In the genomic region with DNA sequence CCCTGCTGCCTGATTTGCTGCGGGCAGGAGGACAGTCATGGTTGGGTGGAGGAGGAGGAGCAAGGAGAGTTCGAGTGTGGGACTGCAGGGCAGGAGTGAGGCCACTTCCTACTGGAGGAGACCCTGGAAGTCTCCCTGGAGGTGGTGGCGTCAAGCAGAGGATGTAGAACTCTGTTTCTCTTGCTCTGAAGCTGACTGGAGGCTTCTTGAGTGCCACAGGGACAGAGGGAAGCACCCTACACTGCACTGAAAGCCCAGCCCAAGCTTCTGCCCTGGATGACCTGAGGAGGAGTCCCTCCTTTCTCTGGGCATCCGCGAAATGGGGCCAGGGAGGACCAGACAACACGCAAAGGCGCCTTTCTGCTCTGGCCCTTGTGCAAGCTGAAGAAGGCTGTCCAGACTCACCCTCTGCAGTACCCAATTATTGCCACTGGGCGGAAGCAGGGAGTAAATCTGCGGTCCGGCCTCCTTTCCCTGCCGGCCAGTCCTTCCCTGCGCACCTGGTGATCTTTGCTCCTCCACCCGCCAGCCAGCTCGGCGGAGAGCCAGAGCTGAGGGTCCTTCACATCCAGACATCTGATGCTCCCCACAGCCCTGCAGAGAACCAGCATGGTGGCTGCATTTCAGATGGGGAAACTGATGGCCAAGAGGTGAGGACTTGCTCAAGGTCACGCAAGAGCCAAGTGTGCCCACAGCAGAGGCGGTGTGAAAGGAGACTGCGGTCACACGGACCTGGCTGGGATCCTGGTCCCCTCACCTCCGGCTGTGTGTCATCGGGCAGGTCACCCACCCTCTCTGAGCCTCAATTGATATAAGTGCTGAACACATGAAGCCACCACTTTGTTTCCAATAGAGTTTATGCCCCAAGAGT, we compare ENCODE assay signal across 7 cellular contexts.
A peak's percentile ranks its signal among the peaks of the same experiment; 100 is the strongest.
DNase-seq lines count a peak whose midpoint lies in the region; ATAC-seq lines count a peak whose summit lies in the region.

No MANE protein-coding gene starts in this region.

- intact Hi-C loops in sciatic nerve (cut with DNase I) = no loop called here

- ATAC-seq in sciatic nerve = peak; percentile 74
- ATAC-seq in HG02973 (IDR thresholded peaks at IDR 0.05; ENCODE audit: unreplicated experiment) = no peak

- DNase-seq in GM03348 (ENCODE audit: low spot score) (peak; percentile 87), HK-2 (ENCODE audit: unreplicated experiment) (peak; percentile 57), RPMI8226 (peak; percentile 83), amniotic epithelial cell (ENCODE audit: low read depth) (peak; percentile 45), hepatic stellate cell (ENCODE audit: low spot score) (peak; percentile 66), sciatic nerve (ENCODE audit: low spot score) (peak; percentile 83)
